21 cellular contexts compared by ENCODE assay signal in genomic region chr7:24718431-24718831, GRCh38. TPM values are rescaled to one million over a fixed set of nuclear protein-coding genes. Genes with fewer than 3 reads are reported as not detected.
DNase-seq lines count a peak whose midpoint lies in the region; ATAC-seq and TF ChIP-seq lines count a peak whose summit lies in the region.
"Had no signal": no experiment of that assay in that cellular context is flagged by ENCODE, and none has a peak within 500 bp of the region (broad histone marks: within the 10 kb centered on the region; RNA-seq: fewer than 3 reads in every experiment).

No MANE protein-coding gene starts in this region.

- no peaks in the 10 kb centered on the region; the same call in 2 of the 3 replicates for H3K9me3 Mint-ChIP-seq in GM23338
- H3K9me3 Mint-ChIP-seq: activated T-cell treated with anti-CD3 and anti-CD28 coated beads, Interleukin-2, amount 50 U/mL, for 4 hours; stimulated activated naive CD8-positive, alpha-beta T cell treated with anti-CD3 and anti-CD28 coated beads, Interleukin-15, Interleukin-2, amounts not matched to agents 100 ng/mL and 50 ng/mL, for 24 hours had no signal

- peaks cover 12% of the 10 kb centered on the region for H3K27me3 Mint-ChIP-seq in GM23338 (ENCODE audit: insufficient read depth, low read depth, poor library complexity)

- H3K79me2 ChIP-seq in GM23338 (replicated peaks; ENCODE audit: insufficient read depth) = no peaks in the 10 kb centered on the region

- no peak overlapping the region for H3K4me2 ChIP-seq in GM23338
- H3K4me2 ChIP-seq: smooth muscle cell had no signal

- H3K27ac Mint-ChIP-seq in GM23338 = no peak overlapping the region
- H3K27ac Mint-ChIP-seq: stimulated activated naive CD8-positive, alpha-beta T cell treated with anti-CD3 and anti-CD28 coated beads, Interleukin-15, Interleukin-2, amounts not matched to agents 100 ng/mL and 50 ng/mL, for 24 hours had no signal

- TF ChIP-seq CTCF in WERI-Rb-1 (IDR thresholded peaks at IDR 0.05; ENCODE audit: low read depth, low read length) = no peak
- no peak for TF ChIP-seq CTCF in GM23338 (conservative IDR thresholded peaks at IDR 0.05; ENCODE audit: low read depth in 2 of 2)

- peaks cover 25% of the 10 kb centered on the region for H3K4me1 Mint-ChIP-seq in GM23338

- H3K36me3 Mint-ChIP-seq in GM23338 (ENCODE audit: low read depth) = peaks cover 2% of the 10 kb centered on the region; the same call in 2 of the 3 replicates

- DNase-seq in NCI-H82 (lab: John Stamatoyannopoulos, UW) (peak; percentile 16), NCI-H82 treated with DMSO at 0.1 percent for 48 hours (lab: John Stamatoyannopoulos, UW; ENCODE audit: unreplicated experiment) (no peak), WERI-Rb-1 (peak; percentile 70), ureter (ENCODE audit: low spot score) (peak; percentile 30), HPDE6-E6E7 (ENCODE audit: extremely low spot score) (no peak), DMS53 treated with DMSO at 0.1 percent for 48 hours (lab: John Stamatoyannopoulos, UW; ENCODE audit: unreplicated experiment) (no peak), GM23338 (ENCODE audit: low spot score) (no peak)
- DNase-seq: activated naive CD4-positive, alpha-beta T cell; activated T-cell treated with anti-CD3 and anti-CD28 coated beads, Interleukin-2, amount 50 U/mL, for 4 hours; cortex of kidney; NCI-H526 treated with DMSO at 0.1 percent for 48 hours; occipital lobe; OCI-M1; stimulated activated CD4-positive, alpha-beta T cell treated with anti-CD3 and anti-CD28 coated beads, Interleukin-4, amount 100 ng/mL, for 1 hour; T1000; thyroid gland had no signal

- H3K9me2 ChIP-seq in GM23338 (ENCODE audit: insufficient read depth) = no peaks in the 10 kb centered on the region

- H3K4me3 ChIP-seq in WERI-Rb-1 (ENCODE audit: low read depth, low read length) = no peak overlapping the region
- no peak overlapping the region for H3K4me3 ChIP-seq in GM23338
- H3K4me3 ChIP-seq: smooth muscle cell, thyroid gland had no signal

- no peaks in the 10 kb centered on the region; the same call in 1 of the 2 replicates for H4K20me1 ChIP-seq in GM23338 (replicated peaks; ENCODE audit: insufficient read depth)

- no peak overlapping the region for H2AFZ ChIP-seq in GM23338

- ATAC-seq in HG03460 (IDR thresholded peaks at IDR 0.05; ENCODE audit: unreplicated experiment) (peak; percentile 5), GM23338 (no peak)
- ATAC-seq: activated T-cell treated with anti-CD3 and anti-CD28 coated beads, Interleukin-2, amount 50 U/mL, for 4 hours; HCT116 had no signal

- H3K36me3 ChIP-seq in WERI-Rb-1 (no peaks in the 10 kb centered on the region), GM23338 (ENCODE audit: insufficient read depth) (no peaks in the 10 kb centered on the region)
- H3K36me3 ChIP-seq: thyroid gland had no signal

- no peak overlapping the region for H3K27ac ChIP-seq in WERI-Rb-1
- H3K27ac ChIP-seq in GM23338 (ENCODE audit: low read depth) = no peak overlapping the region
- H3K27ac ChIP-seq: 22Rv1, thyroid gland had no signal

- 0 out of 2 replicates have a peak, but pooled peaks cover 9% of the 10 kb centered on the region for H3F3A ChIP-seq in GM23338 (replicated peaks; ENCODE audit: low read depth)

- H3K27me3 ChIP-seq in WERI-Rb-1 (ENCODE audit: insufficient read depth, low read depth, severe bottlenecking) (no peaks in the 10 kb centered on the region), GM23338 (ENCODE audit: insufficient read depth) (no peaks in the 10 kb centered on the region)
- H3K27me3 ChIP-seq: thyroid gland had no signal

- no peaks in the 10 kb centered on the region for H3K9me3 ChIP-seq in WERI-Rb-1 (ENCODE audit: severe bottlenecking)
- H3K9me3 ChIP-seq: thyroid gland had no signal

- H3K4me3 Mint-ChIP-seq in GM23338 = no peak overlapping the region
- H3K4me3 Mint-ChIP-seq: activated T-cell treated with anti-CD3 and anti-CD28 coated beads, Interleukin-2, amount 50 U/mL, for 4 hours; stimulated activated naive CD8-positive, alpha-beta T cell treated with anti-CD3 and anti-CD28 coated beads, Interleukin-15, Interleukin-2, amounts not matched to agents 100 ng/mL and 50 ng/mL, for 24 hours had no signal

- peaks cover 20% of the 10 kb centered on the region for H3K4me1 ChIP-seq in GM23338 (ENCODE audit: insufficient read depth)

TF ChIP-seq in GM23338, 12 proteins besides CTCF, POLR2A, EP300 and RAD21 (continues in another document):
- TF ChIP-seq CREB1 (CRISPR knock-in tag; IDR thresholded peaks at IDR 0.05; ENCODE audit: low read depth) (no peak), NANOG (IDR thresholded peaks at IDR 0.05; ENCODE audit: borderline replicate concordance) (no peak), POLR2AphosphoS5 (IDR thresholded peaks at IDR 0.05; ENCODE audit: low read depth) (no peak), ETS1 (IDR thresholded peaks at IDR 0.05) (no peak), JUNB (IDR thresholded peaks at IDR 0.05; ENCODE audit: unreplicated experiment) (no peak)
- TF ChIP-seq, protein P1, sequence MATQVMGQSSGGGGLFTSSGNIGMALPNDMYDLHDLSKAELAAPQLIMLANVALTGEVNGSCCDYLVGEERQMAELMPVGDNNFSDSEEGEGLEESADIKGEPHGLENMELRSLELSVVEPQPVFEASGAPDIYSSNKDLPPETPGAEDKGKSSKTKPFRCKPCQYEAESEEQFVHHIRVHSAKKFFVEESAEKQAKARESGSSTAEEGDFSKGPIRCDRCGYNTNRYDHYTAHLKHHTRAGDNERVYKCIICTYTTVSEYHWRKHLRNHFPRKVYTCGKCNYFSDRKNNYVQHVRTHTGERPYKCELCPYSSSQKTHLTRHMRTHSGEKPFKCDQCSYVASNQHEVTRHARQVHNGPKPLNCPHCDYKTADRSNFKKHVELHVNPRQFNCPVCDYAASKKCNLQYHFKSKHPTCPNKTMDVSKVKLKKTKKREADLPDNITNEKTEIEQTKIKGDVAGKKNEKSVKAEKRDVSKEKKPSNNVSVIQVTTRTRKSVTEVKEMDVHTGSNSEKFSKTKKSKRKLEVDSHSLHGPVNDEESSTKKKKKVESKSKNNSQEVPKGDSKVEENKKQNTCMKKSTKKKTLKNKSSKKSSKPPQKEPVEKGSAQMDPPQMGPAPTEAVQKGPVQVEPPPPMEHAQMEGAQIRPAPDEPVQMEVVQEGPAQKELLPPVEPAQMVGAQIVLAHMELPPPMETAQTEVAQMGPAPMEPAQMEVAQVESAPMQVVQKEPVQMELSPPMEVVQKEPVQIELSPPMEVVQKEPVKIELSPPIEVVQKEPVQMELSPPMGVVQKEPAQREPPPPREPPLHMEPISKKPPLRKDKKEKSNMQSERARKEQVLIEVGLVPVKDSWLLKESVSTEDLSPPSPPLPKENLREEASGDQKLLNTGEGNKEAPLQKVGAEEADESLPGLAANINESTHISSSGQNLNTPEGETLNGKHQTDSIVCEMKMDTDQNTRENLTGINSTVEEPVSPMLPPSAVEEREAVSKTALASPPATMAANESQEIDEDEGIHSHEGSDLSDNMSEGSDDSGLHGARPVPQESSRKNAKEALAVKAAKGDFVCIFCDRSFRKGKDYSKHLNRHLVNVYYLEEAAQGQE (IDR thresholded peaks at IDR 0.05; ENCODE audit: unreplicated experiment) = no peak

RNA-seq across cellular contexts. Expression of gene GSDME, which starts 38.8 kb away (rescaled TPM):
- 22.4 TPM for total RNA-seq in ureter
- 8.3 and 9.7 TPM in 2 replicates for total RNA-seq in GM23338 (2014; rRNA removed; shearing (Covaris generic))
- 7.3 and 8.5 TPM in 2 replicates for polyA plus RNA-seq in GM23338 (2016; fragmentation: Nextera tagmentation; extraction: Ambion mirVana)

Comparison
In these comparisons a context has a peak if more than half of its experiments do, and no peak if none do; other contexts are left out.
1. DNase-seq: peak in NCI-H82 (single experiment), WERI-Rb-1 (single experiment) and ureter (single experiment); none in NCI-H82 treated with DMSO at 0.1 percent for 48 hours (single experiment), HPDE6-E6E7 (single experiment), DMS53 treated with DMSO at 0.1 percent for 48 hours (single experiment) and GM23338 (single experiment).